Comparison of ENCODE assay signal across 12 cellular contexts in the genomic region with DNA sequence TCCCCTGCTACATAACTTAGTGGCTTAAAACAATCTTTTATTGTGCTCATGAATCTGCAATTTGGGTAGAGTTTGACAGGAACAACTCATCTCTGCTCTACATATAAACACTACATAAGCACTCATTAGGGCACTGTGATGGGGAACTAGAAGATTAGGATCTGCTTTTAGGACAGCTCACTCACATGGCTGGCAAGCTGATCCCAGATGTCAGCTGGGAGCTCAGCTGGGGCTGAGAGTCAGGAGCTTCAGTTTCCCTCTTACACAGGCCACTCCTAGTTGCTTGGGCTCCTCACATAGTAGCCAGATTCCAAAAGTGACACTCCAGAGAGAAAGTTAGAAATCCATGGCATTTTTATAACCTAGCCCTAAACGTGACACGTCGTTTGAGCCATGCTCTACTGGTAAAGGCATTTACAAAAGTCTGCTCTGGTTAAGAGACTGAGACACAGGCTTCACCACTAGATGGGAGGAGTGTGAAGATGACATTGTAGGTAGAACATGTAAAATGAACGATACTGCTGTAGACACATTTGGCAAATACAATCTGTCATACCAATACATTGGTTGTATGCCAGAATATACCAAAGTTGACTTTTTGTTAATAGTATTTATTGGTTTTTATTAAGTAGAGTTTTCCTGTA. TPM values are rescaled to one million over a fixed set of nuclear protein-coding genes. Genes with fewer than 3 reads are reported as not detected.
A peak's percentile ranks its signal among the peaks of the same experiment; 100 is the strongest.
DNase-seq lines count a peak whose midpoint lies in the region; ATAC-seq and TF ChIP-seq lines count a peak whose summit lies in the region.
"Had no signal": no experiment of that assay in that cellular context is flagged by ENCODE, and none has a peak within 500 bp of the region (broad histone marks: within the 10 kb centered on the region; RNA-seq: fewer than 3 reads in every experiment).

No MANE protein-coding gene starts in this region.

- peaks cover 15% of the 10 kb centered on the region for H3K4me1 ChIP-seq in CD4-positive, CD25-positive, alpha-beta regulatory T cell (ENCODE audit: control insufficient read depth, insufficient read depth, low read length, poor library complexity, severe bottlenecking)
- no peaks in the 10 kb centered on the region for H3K4me1 ChIP-seq in HEK293 (ENCODE audit: control insufficient read depth, insufficient read depth, low read length)
- H3K4me1 ChIP-seq: SJSA1 had no signal

- ATAC-seq in CD4-positive, CD25-positive, alpha-beta regulatory T cell (ENCODE audit: low read depth in 2 of 2), result peak; percentile 60 to 73
- ATAC-seq in GM18858 (IDR thresholded peaks at IDR 0.05; ENCODE audit: unreplicated experiment), result no peak
- no peak for ATAC-seq in HG03460 (IDR thresholded peaks at IDR 0.05; ENCODE audit: unreplicated experiment)

- POLR2A ChIA-PET in HEK293 (lab: Yijun Ruan, JAX), result no interaction called here

- H3K4me1 Mint-ChIP-seq in CD4-positive, CD25-positive, alpha-beta regulatory T cell, result peaks cover 25 to 56% (median 29%) of the 10 kb centered on the region in 4 donors

- peaks cover 5% of the 10 kb centered on the region for H3K36me3 Mint-ChIP-seq in CD4-positive, CD25-positive, alpha-beta regulatory T cell

- DNase-seq in CD4-positive, CD25-positive, alpha-beta regulatory T cell, result peak in 2 of 3 donors; percentile 43 to 55
- DNase-seq in WERI-Rb-1, result peak; percentile 17
- DNase-seq in medulla oblongata (ENCODE audit: extremely low spot score), result peak; percentile 7
- no peak for DNase-seq in T-helper 1 cell
- DNase-seq in MV-4-11 (lab: John Stamatoyannopoulos, UW), result no peak
- DNase-seq: hypothalamus, NCI-H2081 treated with DMSO at 0.1 percent for 48 hours had no signal

- no peaks in the 10 kb centered on the region for H3K27me3 ChIP-seq in CD4-positive, CD25-positive, alpha-beta regulatory T cell (ENCODE audit: control insufficient read depth, insufficient read depth, low read length)
- no peaks in the 10 kb centered on the region for H3K27me3 ChIP-seq in WERI-Rb-1 (ENCODE audit: insufficient read depth, low read depth, severe bottlenecking)
- H3K27me3 ChIP-seq: SJSA1 had no signal

- CTCF ChIA-PET in HEK293 (lab: Yijun Ruan, JAX), result interaction anchor here (0.7 kb wide), 1 partner anchor 51 kb away, joined by 3 read pairs; no protein-coding TSS in a partner anchor

- H3K27me3 Mint-ChIP-seq in CD4-positive, CD25-positive, alpha-beta regulatory T cell, result no peaks in the 10 kb centered on the region
- H3K27me3 Mint-ChIP-seq: dendritic cell treated with granulocyte-macrophage colony-stimulating factor and Interleukin-4, amounts not matched to agents 40 ng/mL and 50 ng/mL, for 4 days had no signal

- TF ChIP-seq CTCF in HEK293 (tag by site-specific recombination; IDR thresholded peaks at IDR 0.05) (no peak), WERI-Rb-1 (IDR thresholded peaks at IDR 0.05; ENCODE audit: low read depth, low read length) (0 out of 2 replicates have a peak, but pooled peaks have one; percentile 5)

- H3K4me3 Mint-ChIP-seq in CD4-positive, CD25-positive, alpha-beta regulatory T cell, result peak overlapping the region in 1 of 4 donors; percentile 21
- H3K4me3 Mint-ChIP-seq: dendritic cell treated with granulocyte-macrophage colony-stimulating factor and Interleukin-4, amounts not matched to agents 40 ng/mL and 50 ng/mL, for 4 days had no signal

- no peak overlapping the region for H3K27ac ChIP-seq in CD4-positive, CD25-positive, alpha-beta regulatory T cell (ENCODE audit: insufficient read depth, low read length, poor library complexity, severe bottlenecking)
- H3K27ac ChIP-seq in HEK293 (ENCODE audit: extremely low read depth, low read depth, low read length) (no peak overlapping the region), WERI-Rb-1 (no peak overlapping the region)
- H3K27ac ChIP-seq: SJSA1 had no signal

- no peak overlapping the region for H3K4me3 ChIP-seq in CD4-positive, CD25-positive, alpha-beta regulatory T cell (ENCODE audit: low read depth, low read length)
- H3K4me3 ChIP-seq in HEK293 (ENCODE audit: low read depth, low read length) (no peak overlapping the region), WERI-Rb-1 (ENCODE audit: low read depth, low read length) (no peak overlapping the region)
- H3K4me3 ChIP-seq: SJSA1 had no signal

- no peaks in the 10 kb centered on the region for H3K36me3 ChIP-seq in CD4-positive, CD25-positive, alpha-beta regulatory T cell (ENCODE audit: control insufficient read depth, insufficient read depth, low read length)
- peaks cover 0 to 7% of the 10 kb centered on the region in 2 experiments; a peak in 1 of 3 replicates for H3K36me3 ChIP-seq in HEK293 (ENCODE audit: control insufficient read depth in 2 of 2, insufficient read depth in 1 of 2, low read length in 2 of 2)
- H3K36me3 ChIP-seq in WERI-Rb-1, result peaks cover 4% of the 10 kb centered on the region
- H3K36me3 ChIP-seq: SJSA1 had no signal

- H3K9me3 ChIP-seq in CD4-positive, CD25-positive, alpha-beta regulatory T cell (ENCODE audit: control insufficient read depth in 2 of 2, low read length in 2 of 2), result no peaks in the 10 kb centered on the region
- H3K9me3 ChIP-seq in HEK293 (ENCODE audit: control insufficient read depth, insufficient read depth, low read depth, low read length) (no peaks in the 10 kb centered on the region), WERI-Rb-1 (ENCODE audit: severe bottlenecking) (no peaks in the 10 kb centered on the region)
- H3K9me3 ChIP-seq: SJSA1 had no signal

- peak overlapping the region; percentile 42 to 74 (median 56) for H3K27ac Mint-ChIP-seq in CD4-positive, CD25-positive, alpha-beta regulatory T cell
- H3K27ac Mint-ChIP-seq: dendritic cell treated with granulocyte-macrophage colony-stimulating factor and Interleukin-4, amounts not matched to agents 40 ng/mL and 50 ng/mL, for 4 days had no signal

- no peaks in the 10 kb centered on the region for H3K9me3 Mint-ChIP-seq in CD4-positive, CD25-positive, alpha-beta regulatory T cell
- H3K9me3 Mint-ChIP-seq: dendritic cell treated with granulocyte-macrophage colony-stimulating factor and Interleukin-4, amounts not matched to agents 40 ng/mL and 50 ng/mL, for 4 days had no signal

TF ChIP-seq in HEK293, 187 proteins besides CTCF, POLR2A, EP300 and RAD21:
- TF ChIP-seq ZNF629 (tag by site-specific recombination; IDR thresholded peaks at IDR 0.05) (no peak), ZNF426 (tag by site-specific recombination; IDR thresholded peaks at IDR 0.05) (no peak), ZBTB17 (tag by site-specific recombination; IDR thresholded peaks at IDR 0.05) (peak; percentile 30; the same call in 1 of the 2 replicates)
TF ChIP-seq in HEK293: peak in this region for 1.

RNA-seq across cellular contexts. Expression of a gene that starts 23.6 kb away (rescaled TPM):
- total RNA-seq in CD4-positive, CD25-positive, alpha-beta regulatory T cell, result 11.3 TPM
- polyA plus RNA-seq in CD4-positive, CD25-positive, alpha-beta regulatory T cell, result 1 to 10 TPM; 1.7 to 4.8 (median 3.7) TPM

Comparison
In these comparisons a context has a peak if more than half of its experiments do, and no peak if none do; other contexts are left out.
1. ATAC-seq: peak in CD4-positive, CD25-positive, alpha-beta regulatory T cell (2 of 2); none in GM18858 (single experiment) and HG03460 (single experiment).
2. DNase-seq: peak in CD4-positive, CD25-positive, alpha-beta regulatory T cell (2 of 3), WERI-Rb-1 (single experiment) and medulla oblongata (single experiment); none in T-helper 1 cell (0 of 5) and MV-4-11 (single experiment).